1 cellular context compared by ENCODE assay signal in the genomic region with DNA sequence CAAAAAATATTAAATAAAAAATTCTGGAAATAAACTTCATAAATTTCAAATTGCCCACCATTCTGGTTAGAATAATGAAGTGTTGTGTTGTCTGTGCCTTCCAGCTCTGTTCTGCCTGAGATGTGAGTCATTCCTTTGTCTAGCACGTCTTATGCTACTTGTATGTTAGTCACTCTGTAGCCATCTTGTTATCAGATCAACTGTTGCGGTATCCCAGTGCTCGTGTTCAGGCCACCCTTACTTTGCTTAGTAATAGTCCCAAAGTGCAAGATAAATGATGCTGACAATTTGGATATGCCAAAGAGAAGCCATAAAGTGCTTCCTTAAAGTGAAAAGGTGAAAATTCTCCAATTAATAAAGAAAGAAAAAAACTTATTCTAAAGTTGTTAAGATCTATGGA.
TF ChIP-seq lines count a peak whose summit lies in the region.

No MANE protein-coding gene starts in this region.

TF ChIP-seq in HepG2, 621 proteins besides CTCF, POLR2A, EP300 and RAD21 (continued from another document):
- TF ChIP-seq, protein P1, sequence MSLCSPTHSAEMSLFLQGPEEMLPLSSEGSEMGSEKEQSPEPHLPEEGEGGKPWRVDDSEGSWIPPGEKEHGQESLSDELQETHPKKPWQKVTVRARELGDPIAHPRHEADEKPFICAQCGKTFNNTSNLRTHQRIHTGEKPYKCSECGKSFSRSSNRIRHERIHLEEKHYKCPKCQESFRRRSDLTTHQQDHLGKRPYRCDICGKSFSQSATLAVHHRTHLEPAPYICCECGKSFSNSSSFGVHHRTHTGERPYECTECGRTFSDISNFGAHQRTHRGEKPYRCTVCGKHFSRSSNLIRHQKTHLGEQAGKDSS (CRISPR knock-in tag; IDR thresholded peaks at IDR 0.05; ENCODE audit: borderline replicate concordance, low read depth): no peak
- TF ChIP-seq TSC22D2 (CRISPR knock-in tag; IDR thresholded peaks at IDR 0.05; ENCODE audit: borderline replicate concordance): no peak
- TF ChIP-seq, protein P2, sequence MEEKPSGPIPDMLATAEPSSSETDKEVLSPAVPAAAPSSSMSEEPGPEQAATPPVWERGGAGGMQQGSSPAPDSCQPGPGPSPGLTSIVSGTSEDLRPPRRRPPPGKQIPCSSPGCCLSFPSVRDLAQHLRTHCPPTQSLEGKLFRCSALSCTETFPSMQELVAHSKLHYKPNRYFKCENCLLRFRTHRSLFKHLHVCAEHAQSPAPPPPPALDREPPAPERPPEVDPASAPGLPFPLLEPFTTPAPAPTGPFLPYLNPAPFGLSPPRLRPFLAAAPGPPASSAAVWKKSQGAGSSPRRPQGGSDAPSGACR (CRISPR knock-in tag; IDR thresholded peaks at IDR 0.05): no peak
- TF ChIP-seq, protein P3, sequence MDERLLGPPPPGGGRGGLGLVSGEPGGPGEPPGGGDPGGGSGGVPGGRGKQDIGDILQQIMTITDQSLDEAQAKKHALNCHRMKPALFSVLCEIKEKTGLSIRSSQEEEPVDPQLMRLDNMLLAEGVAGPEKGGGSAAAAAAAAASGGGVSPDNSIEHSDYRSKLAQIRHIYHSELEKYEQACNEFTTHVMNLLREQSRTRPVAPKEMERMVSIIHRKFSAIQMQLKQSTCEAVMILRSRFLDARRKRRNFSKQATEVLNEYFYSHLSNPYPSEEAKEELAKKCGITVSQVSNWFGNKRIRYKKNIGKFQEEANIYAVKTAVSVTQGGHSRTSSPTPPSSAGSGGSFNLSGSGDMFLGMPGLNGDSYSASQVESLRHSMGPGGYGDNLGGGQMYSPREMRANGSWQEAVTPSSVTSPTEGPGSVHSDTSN (CRISPR knock-in tag; IDR thresholded peaks at IDR 0.05): no peak
- TF ChIP-seq, protein P4, sequence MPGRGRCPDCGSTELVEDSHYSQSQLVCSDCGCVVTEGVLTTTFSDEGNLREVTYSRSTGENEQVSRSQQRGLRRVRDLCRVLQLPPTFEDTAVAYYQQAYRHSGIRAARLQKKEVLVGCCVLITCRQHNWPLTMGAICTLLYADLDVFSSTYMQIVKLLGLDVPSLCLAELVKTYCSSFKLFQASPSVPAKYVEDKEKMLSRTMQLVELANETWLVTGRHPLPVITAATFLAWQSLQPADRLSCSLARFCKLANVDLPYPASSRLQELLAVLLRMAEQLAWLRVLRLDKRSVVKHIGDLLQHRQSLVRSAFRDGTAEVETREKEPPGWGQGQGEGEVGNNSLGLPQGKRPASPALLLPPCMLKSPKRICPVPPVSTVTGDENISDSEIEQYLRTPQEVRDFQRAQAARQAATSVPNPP (CRISPR knock-in tag; IDR thresholded peaks at IDR 0.05): no peak
- TF ChIP-seq MTF1 (CRISPR knock-in tag; IDR thresholded peaks at IDR 0.05): no peak
- TF ChIP-seq NAIF1 (CRISPR knock-in tag; IDR thresholded peaks at IDR 0.05; ENCODE audit: borderline replicate concordance): no peak
- TF ChIP-seq, protein P5, sequence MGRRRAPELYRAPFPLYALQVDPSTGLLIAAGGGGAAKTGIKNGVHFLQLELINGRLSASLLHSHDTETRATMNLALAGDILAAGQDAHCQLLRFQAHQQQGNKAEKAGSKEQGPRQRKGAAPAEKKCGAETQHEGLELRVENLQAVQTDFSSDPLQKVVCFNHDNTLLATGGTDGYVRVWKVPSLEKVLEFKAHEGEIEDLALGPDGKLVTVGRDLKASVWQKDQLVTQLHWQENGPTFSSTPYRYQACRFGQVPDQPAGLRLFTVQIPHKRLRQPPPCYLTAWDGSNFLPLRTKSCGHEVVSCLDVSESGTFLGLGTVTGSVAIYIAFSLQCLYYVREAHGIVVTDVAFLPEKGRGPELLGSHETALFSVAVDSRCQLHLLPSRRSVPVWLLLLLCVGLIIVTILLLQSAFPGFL (CRISPR knock-in tag; IDR thresholded peaks at IDR 0.05): no peak
